In genomic region chrX:118495061-118495921, GRCh38 we compare ENCODE assay signal across 1 cellular context.
TF ChIP-seq lines count a peak whose summit lies in the region.

Gene DOCK11, plus strand, starts transcription at chrX:118495815. Its CDS starts 157 bp downstream, at chrX:118495972.

TF ChIP-seq in K562, 482 proteins besides CTCF, POLR2A, EP300 and RAD21 (continued from another document and continues in another):
- TF ChIP-seq ZNF609 (CRISPR knock-in tag; IDR thresholded peaks at IDR 0.05; ENCODE audit: borderline replicate concordance) (no peak), BDP1 (IDR thresholded peaks at IDR 0.05; ENCODE audit: insufficient read depth, insufficient read length) (no peak), ELK1 (CRISPR knock-in tag; IDR thresholded peaks at IDR 0.05) (no peak), EP400 (IDR thresholded peaks at IDR 0.05) (peak; percentile 67), SPI1 (IDR thresholded peaks at IDR 0.05; ENCODE audit: borderline replicate concordance, low read depth, low read length) (peak; percentile 88), GATA2 (CRISPR knock-in tag; IDR thresholded peaks at IDR 0.05) (no peak), ZBTB8A (IDR thresholded peaks at IDR 0.05; ENCODE audit: partially characterized antibody) (no peak), MAFK (IDR thresholded peaks at IDR 0.05; ENCODE audit: low read length) (no peak), FUS (optimal IDR thresholded peaks at IDR 0.05; ENCODE audit: low read depth, low read length) (no peak), USF2 (CRISPR knock-in tag; IDR thresholded peaks at IDR 0.05) (peak; percentile 64), HMG20B (CRISPR knock-in tag; IDR thresholded peaks at IDR 0.05) (no peak), ZNF561 (CRISPR knock-in tag; conservative IDR thresholded peaks at IDR 0.05) (no peak), ZNF24 (IDR thresholded peaks at IDR 0.05) (no peak), GTF2B (IDR thresholded peaks at IDR 0.05; ENCODE audit: extremely low read depth, insufficient read length) (no peak), BCLAF1 (IDR thresholded peaks at IDR 0.05; ENCODE audit: borderline replicate concordance in 1 of 2, control insufficient read depth in 1 of 2, low read depth in 2 of 2, low read length in 1 of 2) (no peak), NBN (IDR thresholded peaks at IDR 0.05; ENCODE audit: low read depth) (0 out of 2 replicates have a peak, but pooled peaks have one; percentile 40), FOSL1 (tag; conservative IDR thresholded peaks at IDR 0.05) (no peak), ZFX (CRISPR knock-in tag; IDR thresholded peaks at IDR 0.05) (peak; percentile 56; the same call in 1 of the 2 replicates), GTF2A2 (tag; IDR thresholded peaks at IDR 0.05) (no peak), RAD51 (IDR thresholded peaks at IDR 0.05; ENCODE audit: borderline replicate concordance, low read depth) (peak; percentile 75), ZFP30 (CRISPR knock-in tag; IDR thresholded peaks at IDR 0.05; ENCODE audit: borderline replicate concordance) (no peak), CREB3L1 (IDR thresholded peaks at IDR 0.05; ENCODE audit: borderline replicate concordance, low read depth) (no peak), RREB1 (CRISPR knock-in tag; IDR thresholded peaks at IDR 0.05) (no peak), MECOM (CRISPR knock-in tag; IDR thresholded peaks at IDR 0.05) (no peak), ZNF277 (CRISPR knock-in tag; IDR thresholded peaks at IDR 0.05; ENCODE audit: borderline replicate concordance) (no peak), CBFA2T3 (IDR thresholded peaks at IDR 0.05) (no peak), ELF4 (CRISPR knock-in tag; IDR thresholded peaks at IDR 0.05) (0 out of 2 replicates have a peak, but pooled peaks have one; percentile 48), TEAD4 (IDR thresholded peaks at IDR 0.05; ENCODE audit: low read length) (no peak), TEAD4 (CRISPR knock-in tag; IDR thresholded peaks at IDR 0.05; ENCODE audit: borderline replicate concordance) (no peak), KAT7 (CRISPR knock-in tag; IDR thresholded peaks at IDR 0.05; ENCODE audit: borderline replicate concordance) (0 out of 2 replicates have a peak, but pooled peaks have one; percentile 40), FOXP1 (CRISPR knock-in tag; IDR thresholded peaks at IDR 0.05) (no peak), CEBPB (tag; IDR thresholded peaks at IDR 0.05) (peak; percentile 31; the same call in 1 of the 2 replicates), SAP30 (IDR thresholded peaks at IDR 0.05; ENCODE audit: borderline replicate concordance, insufficient read depth, low read depth, low read length, poor library complexity, severe bottlenecking) (no peak), ARID1B (IDR thresholded peaks at IDR 0.05) (no peak; the same call in 1 of the 2 replicates), ZNF23 (CRISPR knock-in tag; IDR thresholded peaks at IDR 0.05) (no peak), ETV1 (tag; conservative IDR thresholded peaks at IDR 0.05; ENCODE audit: low read depth) (peak; percentile 61), NCOA4 (IDR thresholded peaks at IDR 0.05; ENCODE audit: partially characterized antibody) (no peak), TCF15 (CRISPR knock-in tag; IDR thresholded peaks at IDR 0.05) (no peak), HES1 (IDR thresholded peaks at IDR 0.05; ENCODE audit: low read depth) (no peak), RBM22 (IDR thresholded peaks at IDR 0.05; ENCODE audit: low read depth, low read length, poor library complexity, severe bottlenecking) (no peak), JUNB (CRISPR knock-in tag; conservative IDR thresholded peaks at IDR 0.05) (no peak), ESRRA (IDR thresholded peaks at IDR 0.05; ENCODE audit: borderline replicate concordance, low read depth) (no peak; the same call in 1 of the 2 replicates), FOXK2 (conservative IDR thresholded peaks at IDR 0.05 in 1 of 2, IDR thresholded peaks at IDR 0.05 in 1 of 2; ENCODE audit: low read depth in 2 of 2) (peak; percentile 60 to 65; a peak in 3 of 4 replicates)
